In the genomic region with DNA sequence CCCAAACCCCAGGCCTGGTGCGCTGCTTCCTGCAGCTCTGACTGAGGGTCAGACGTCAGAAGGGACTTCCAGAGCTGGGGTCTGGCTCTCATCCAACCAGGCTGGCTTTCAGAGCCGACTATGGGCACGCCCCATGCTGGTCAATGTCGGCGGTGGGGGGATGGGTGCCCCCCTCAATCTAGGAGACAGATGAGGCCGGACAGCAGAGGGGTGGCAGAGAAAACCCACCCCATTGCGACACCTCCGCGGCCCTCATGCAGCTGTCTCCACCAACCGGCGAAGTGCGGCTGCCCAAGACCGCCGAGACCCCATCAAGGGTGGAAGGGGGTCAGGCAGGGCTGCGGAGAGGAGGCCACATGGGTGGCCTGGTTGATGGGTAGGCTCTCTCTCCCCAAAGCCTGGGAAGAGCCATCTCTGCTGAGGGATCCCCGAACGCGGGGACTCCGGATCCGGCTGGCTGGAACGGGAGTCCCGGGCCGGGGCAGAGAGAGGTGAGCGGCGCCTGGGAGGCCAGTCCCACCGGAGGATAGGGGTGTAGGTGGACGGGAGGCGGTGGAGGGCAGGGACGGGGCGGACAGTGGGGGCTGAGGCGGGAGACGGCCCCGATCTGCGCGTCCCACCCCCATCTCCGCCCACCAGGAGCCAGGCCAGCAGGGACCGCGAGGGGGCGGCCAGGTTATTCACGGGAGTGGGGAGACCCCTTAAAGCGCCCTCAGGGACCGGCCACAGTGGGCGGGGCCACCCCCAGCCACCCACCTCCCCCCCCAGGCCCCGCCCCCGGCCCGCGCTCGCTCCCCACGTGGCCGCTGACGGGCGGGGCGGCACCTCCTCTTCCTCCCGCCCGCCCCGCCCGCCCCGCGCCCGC, we compare ENCODE assay signal across 1 cellular context.
TF ChIP-seq lines count a peak whose summit lies in the region.

A gene (plus strand): TSS at position 864 of the 865 bp plus-strand sequence. CDS start 11,748 bp downstream, outside the sequence.

TF ChIP-seq in HepG2, 621 proteins besides CTCF, POLR2A, EP300 and RAD21 (continued from another document and continues in another):
- TF ChIP-seq MEIS2 (CRISPR knock-in tag; IDR thresholded peaks at IDR 0.05) = no peak; the same call in 1 of the 2 replicates
- no peak for TF ChIP-seq SIX4 (CRISPR knock-in tag; IDR thresholded peaks at IDR 0.05)
- TF ChIP-seq SETDB1 (CRISPR knock-in tag; IDR thresholded peaks at IDR 0.05; ENCODE audit: borderline replicate concordance) = no peak
- TF ChIP-seq ZNF24 (IDR thresholded peaks at IDR 0.05) = no peak
- no peak for TF ChIP-seq FOSL2 (CRISPR knock-in tag; IDR thresholded peaks at IDR 0.05)
- TF ChIP-seq ZSCAN25 (CRISPR knock-in tag; IDR thresholded peaks at IDR 0.05) = peak; percentile 24; the same call in 1 of the 2 replicates
- TF ChIP-seq, protein P1, sequence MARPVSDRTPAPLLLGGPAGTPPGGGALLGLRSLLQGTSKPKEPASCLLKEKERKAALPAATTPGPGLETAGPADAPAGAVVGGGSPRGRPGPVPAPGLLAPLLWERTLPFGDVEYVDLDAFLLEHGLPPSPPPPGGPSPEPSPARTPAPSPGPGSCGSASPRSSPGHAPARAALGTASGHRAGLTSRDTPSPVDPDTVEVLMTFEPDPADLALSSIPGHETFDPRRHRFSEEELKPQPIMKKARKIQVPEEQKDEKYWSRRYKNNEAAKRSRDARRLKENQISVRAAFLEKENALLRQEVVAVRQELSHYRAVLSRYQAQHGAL (CRISPR knock-in tag; IDR thresholded peaks at IDR 0.05; ENCODE audit: not compliant biosample characterization) = peak; percentile 41
- TF ChIP-seq WIZ (CRISPR knock-in tag; IDR thresholded peaks at IDR 0.05) = no peak
- TF ChIP-seq, protein P2, sequence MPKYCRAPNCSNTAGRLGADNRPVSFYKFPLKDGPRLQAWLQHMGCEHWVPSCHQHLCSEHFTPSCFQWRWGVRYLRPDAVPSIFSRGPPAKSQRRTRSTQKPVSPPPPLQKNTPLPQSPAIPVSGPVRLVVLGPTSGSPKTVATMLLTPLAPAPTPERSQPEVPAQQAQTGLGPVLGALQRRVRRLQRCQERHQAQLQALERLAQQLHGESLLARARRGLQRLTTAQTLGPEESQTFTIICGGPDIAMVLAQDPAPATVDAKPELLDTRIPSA (CRISPR knock-in tag; IDR thresholded peaks at IDR 0.05; ENCODE audit: borderline replicate concordance) = no peak; the same call in 1 of the 2 replicates
- TF ChIP-seq ERF (CRISPR knock-in tag; IDR thresholded peaks at IDR 0.05) = no peak
- TF ChIP-seq GTF3A (CRISPR knock-in tag; conservative IDR thresholded peaks at IDR 0.05) = no peak
- no peak for TF ChIP-seq GABPB1 (CRISPR knock-in tag; IDR thresholded peaks at IDR 0.05)
- no peak for TF ChIP-seq RORA (CRISPR knock-in tag; IDR thresholded peaks at IDR 0.05)
- TF ChIP-seq, protein P3, sequence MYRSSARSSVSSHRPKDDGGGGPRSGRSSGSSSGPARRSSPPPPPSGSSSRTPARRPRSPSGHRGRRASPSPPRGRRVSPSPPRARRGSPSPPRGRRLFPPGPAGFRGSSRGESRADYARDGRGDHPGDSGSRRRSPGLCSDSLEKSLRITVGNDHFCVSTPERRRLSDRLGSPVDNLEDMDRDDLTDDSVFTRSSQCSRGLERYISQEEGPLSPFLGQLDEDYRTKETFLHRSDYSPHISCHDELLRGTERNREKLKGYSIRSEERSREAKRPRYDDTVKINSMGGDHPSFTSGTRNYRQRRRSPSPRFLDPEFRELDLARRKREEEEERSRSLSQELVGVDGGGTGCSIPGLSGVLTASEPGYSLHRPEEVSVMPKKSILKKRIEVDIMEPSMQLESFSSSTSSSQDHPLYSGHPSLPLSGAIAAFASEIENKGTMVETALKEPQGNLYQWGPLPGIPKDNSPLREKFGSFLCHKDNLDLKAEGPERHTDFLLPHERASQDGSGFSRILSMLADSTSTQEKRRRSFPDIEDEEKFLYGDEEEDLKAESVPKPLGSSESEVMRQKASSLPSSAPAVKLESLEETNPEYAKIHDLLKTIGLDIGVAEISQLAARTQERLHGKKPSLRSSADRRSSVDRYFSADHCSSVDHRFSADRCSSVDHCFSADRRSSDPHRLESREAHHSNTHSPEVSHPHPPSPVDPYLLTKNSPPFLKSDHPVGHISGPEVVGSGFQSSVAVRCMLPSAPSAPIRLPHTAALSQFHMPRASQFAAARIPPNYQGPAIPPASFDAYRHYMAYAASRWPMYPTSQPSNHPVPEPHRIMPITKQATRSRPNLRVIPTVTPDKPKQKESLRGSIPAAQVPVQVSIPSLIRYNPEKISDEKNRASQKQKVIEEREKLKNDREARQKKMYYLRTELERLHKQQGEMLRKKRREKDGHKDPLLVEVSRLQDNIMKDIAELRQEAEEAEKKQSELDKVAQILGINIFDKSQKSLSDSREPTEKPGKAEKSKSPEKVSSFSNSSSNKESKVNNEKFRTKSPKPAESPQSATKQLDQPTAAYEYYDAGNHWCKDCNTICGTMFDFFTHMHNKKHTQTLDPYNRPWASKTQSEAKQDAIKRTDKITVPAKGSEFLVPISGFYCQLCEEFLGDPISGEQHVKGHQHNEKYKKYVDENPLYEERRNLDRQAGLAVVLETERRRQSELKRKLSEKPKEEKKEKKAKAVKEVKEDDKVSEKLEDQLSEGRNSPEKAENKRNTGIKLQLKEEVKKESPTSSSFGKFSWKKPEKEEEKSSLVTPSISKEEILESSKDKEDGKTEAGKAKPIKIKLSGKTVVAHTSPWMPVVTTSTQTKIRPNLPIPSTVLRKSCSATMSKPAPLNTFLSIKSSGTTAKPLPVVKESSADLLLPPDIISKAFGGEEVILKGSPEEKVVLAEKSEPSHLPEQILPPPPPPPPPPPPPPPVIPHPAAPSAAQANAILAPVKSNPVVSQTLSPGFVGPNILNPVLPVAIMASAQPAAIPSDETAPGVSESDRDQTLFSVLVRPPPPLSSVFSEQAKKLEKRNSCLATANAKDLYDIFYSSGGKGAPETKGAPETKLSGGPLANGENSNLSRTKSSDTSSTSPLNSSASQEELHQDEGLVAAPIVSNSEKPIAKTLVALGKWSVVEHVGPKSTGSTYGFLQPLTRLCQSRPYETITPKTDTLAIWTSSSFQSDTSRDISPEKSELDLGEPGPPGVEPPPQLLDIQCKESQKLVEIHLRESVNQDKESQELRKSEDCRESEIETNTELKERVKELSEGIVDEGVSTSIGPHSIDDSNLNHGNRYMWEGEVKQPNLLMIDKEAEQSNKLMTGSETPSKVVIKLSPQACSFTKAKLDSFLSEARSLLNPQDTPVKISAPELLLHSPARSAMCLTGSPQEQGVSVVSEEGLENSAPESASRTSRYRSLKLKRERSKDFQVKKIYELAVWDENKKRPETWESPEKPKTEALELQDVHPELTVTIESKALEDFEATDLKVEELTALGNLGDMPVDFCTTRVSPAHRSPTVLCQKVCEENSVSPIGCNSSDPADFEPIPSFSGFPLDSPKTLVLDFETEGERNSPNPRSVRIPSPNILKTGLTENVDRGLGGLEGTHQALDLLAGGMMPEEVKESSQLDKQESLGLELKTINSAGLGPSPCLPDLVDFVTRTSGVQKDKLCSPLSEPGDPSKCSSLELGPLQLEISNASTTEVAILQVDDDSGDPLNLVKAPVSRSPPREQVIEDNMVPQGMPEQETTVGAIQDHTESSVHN (CRISPR knock-in tag; IDR thresholded peaks at IDR 0.05) = no peak
- TF ChIP-seq CENPT (CRISPR knock-in tag; IDR thresholded peaks at IDR 0.05; ENCODE audit: low read depth) = 0 out of 2 replicates have a peak, but pooled peaks have one; percentile 23
- TF ChIP-seq SRSF1 (optimal IDR thresholded peaks at IDR 0.05; ENCODE audit: low read depth, low read length) = peak; percentile 36
- TF ChIP-seq, protein P4, sequence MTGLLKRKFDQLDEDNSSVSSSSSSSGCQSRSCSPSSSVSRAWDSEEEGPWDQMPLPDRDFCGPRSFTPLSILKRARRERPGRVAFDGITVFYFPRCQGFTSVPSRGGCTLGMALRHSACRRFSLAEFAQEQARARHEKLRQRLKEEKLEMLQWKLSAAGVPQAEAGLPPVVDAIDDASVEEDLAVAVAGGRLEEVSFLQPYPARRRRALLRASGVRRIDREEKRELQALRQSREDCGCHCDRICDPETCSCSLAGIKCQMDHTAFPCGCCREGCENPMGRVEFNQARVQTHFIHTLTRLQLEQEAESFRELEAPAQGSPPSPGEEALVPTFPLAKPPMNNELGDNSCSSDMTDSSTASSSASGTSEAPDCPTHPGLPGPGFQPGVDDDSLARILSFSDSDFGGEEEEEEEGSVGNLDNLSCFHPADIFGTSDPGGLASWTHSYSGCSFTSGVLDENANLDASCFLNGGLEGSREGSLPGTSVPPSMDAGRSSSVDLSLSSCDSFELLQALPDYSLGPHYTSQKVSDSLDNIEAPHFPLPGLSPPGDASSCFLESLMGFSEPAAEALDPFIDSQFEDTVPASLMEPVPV (CRISPR knock-in tag; IDR thresholded peaks at IDR 0.05) = no peak
- peak; percentile 84 for TF ChIP-seq RBM39 (IDR thresholded peaks at IDR 0.05; ENCODE audit: low read depth, low read length, poor library complexity, severe bottlenecking)
- peak; percentile 37; the same call in 1 of the 2 replicates for TF ChIP-seq ZMYM4 (CRISPR knock-in tag; IDR thresholded peaks at IDR 0.05)
- 0 out of 2 replicates have a peak, but pooled peaks have one; percentile 19 for TF ChIP-seq KLF12 (CRISPR knock-in tag; IDR thresholded peaks at IDR 0.05; ENCODE audit: borderline replicate concordance)
- no peak for TF ChIP-seq ZNF780A (CRISPR knock-in tag; IDR thresholded peaks at IDR 0.05)
- TF ChIP-seq, protein P5, sequence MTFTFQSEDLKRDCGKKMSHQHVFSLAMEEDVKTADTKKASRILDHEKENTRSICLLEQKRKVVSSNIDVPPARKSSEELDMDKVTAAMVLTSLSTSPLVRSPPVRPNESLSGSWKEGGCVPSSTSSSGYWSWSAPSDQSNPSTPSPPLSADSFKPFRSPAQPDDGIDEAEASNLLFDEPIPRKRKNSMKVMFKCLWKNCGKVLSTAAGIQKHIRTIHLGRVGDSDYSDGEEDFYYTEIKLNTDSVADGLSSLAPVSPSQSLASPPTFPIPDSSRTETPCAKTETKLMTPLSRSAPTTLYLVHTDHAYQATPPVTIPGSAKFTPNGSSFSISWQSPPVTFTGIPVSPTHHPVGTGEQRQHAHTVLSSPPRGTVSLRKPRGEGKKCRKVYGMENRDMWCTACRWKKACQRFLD (CRISPR knock-in tag; IDR thresholded peaks at IDR 0.05; ENCODE audit: borderline replicate concordance) = 0 out of 2 replicates have a peak, but pooled peaks have one; percentile 25
- TF ChIP-seq, protein P6, sequence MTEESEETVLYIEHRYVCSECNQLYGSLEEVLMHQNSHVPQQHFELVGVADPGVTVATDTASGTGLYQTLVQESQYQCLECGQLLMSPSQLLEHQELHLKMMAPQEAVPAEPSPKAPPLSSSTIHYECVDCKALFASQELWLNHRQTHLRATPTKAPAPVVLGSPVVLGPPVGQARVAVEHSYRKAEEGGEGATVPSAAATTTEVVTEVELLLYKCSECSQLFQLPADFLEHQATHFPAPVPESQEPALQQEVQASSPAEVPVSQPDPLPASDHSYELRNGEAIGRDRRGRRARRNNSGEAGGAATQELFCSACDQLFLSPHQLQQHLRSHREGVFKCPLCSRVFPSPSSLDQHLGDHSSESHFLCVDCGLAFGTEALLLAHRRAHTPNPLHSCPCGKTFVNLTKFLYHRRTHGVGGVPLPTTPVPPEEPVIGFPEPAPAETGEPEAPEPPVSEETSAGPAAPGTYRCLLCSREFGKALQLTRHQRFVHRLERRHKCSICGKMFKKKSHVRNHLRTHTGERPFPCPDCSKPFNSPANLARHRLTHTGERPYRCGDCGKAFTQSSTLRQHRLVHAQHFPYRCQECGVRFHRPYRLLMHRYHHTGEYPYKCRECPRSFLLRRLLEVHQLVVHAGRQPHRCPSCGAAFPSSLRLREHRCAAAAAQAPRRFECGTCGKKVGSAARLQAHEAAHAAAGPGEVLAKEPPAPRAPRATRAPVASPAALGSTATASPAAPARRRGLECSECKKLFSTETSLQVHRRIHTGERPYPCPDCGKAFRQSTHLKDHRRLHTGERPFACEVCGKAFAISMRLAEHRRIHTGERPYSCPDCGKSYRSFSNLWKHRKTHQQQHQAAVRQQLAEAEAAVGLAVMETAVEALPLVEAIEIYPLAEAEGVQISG (CRISPR knock-in tag; IDR thresholded peaks at IDR 0.05) = peak; percentile 39; the same call in 1 of the 2 replicates
- TF ChIP-seq ZNF547 (CRISPR knock-in tag; IDR thresholded peaks at IDR 0.05) = 0 out of 2 replicates have a peak, but pooled peaks have one; percentile 10
- TF ChIP-seq KLF16 (CRISPR knock-in tag; IDR thresholded peaks at IDR 0.05) = no peak
- no peak for TF ChIP-seq HDAC6 (IDR thresholded peaks at IDR 0.05; ENCODE audit: low read depth, low read length)
- TF ChIP-seq KLF9 (CRISPR knock-in tag; IDR thresholded peaks at IDR 0.05; ENCODE audit: low read depth) = no peak
- no peak for TF ChIP-seq GZF1 (CRISPR knock-in tag; IDR thresholded peaks at IDR 0.05)
- TF ChIP-seq, protein P7, sequence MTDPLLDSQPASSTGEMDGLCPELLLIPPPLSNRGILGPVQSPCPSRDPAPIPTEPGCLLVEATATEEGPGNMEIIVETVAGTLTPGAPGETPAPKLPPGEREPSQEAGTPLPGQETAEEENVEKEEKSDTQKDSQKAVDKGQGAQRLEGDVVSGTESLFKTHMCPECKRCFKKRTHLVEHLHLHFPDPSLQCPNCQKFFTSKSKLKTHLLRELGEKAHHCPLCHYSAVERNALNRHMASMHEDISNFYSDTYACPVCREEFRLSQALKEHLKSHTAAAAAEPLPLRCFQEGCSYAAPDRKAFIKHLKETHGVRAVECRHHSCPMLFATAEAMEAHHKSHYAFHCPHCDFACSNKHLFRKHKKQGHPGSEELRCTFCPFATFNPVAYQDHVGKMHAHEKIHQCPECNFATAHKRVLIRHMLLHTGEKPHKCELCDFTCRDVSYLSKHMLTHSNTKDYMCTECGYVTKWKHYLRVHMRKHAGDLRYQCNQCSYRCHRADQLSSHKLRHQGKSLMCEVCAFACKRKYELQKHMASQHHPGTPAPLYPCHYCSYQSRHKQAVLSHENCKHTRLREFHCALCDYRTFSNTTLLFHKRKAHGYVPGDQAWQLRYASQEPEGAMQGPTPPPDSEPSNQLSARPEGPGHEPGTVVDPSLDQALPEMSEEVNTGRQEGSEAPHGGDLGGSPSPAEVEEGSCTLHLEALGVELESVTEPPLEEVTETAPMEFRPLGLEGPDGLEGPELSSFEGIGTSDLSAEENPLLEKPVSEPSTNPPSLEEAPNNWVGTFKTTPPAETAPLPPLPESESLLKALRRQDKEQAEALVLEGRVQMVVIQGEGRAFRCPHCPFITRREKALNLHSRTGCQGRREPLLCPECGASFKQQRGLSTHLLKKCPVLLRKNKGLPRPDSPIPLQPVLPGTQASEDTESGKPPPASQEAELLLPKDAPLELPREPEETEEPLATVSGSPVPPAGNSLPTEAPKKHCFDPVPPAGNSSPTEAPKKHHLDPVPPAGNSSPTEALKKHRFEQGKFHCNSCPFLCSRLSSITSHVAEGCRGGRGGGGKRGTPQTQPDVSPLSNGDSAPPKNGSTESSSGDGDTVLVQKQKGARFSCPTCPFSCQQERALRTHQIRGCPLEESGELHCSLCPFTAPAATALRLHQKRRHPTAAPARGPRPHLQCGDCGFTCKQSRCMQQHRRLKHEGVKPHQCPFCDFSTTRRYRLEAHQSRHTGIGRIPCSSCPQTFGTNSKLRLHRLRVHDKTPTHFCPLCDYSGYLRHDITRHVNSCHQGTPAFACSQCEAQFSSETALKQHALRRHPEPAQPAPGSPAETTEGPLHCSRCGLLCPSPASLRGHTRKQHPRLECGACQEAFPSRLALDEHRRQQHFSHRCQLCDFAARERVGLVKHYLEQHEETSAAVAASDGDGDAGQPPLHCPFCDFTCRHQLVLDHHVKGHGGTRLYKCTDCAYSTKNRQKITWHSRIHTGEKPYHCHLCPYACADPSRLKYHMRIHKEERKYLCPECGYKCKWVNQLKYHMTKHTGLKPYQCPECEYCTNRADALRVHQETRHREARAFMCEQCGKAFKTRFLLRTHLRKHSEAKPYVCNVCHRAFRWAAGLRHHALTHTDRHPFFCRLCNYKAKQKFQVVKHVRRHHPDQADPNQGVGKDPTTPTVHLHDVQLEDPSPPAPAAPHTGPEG (CRISPR knock-in tag; IDR thresholded peaks at IDR 0.05) = no peak
- TF ChIP-seq ZNF670 (CRISPR knock-in tag; IDR thresholded peaks at IDR 0.05; ENCODE audit: borderline replicate concordance) = peak; percentile 70
- TF ChIP-seq ZNF777 (CRISPR knock-in tag; IDR thresholded peaks at IDR 0.05) = peak; percentile 90
